Comparison of ENCODE assay signal across 9 cellular contexts in genomic region chr4:21948347-21949072, GRCh38.
A peak's percentile ranks its signal among the peaks of the same experiment; 100 is the strongest.
DNase-seq lines count a peak whose midpoint lies in the region.
"Had no signal": no experiment of that assay in that cellular context is flagged by ENCODE, and none has a peak within 500 bp of the region (broad histone marks: within the 10 kb centered on the region; RNA-seq: fewer than 3 reads in every experiment).

TSS of gene KCNIP4 (minus strand) at chr4:21948772.

- H3K4me1 ChIP-seq in iPS-15b (ENCODE audit: control insufficient read depth, insufficient read depth, low read length): no peaks in the 10 kb centered on the region
- H3K4me1 ChIP-seq in stomach smooth muscle (ENCODE audit: control insufficient read depth, insufficient read depth, low read length): peaks cover 7% of the 10 kb centered on the region

- H3K4me3 ChIP-seq in iPS-15b (ENCODE audit: low read depth, low read length) (peak within 1 kb of the TSS; percentile 87), stomach smooth muscle (ENCODE audit: low read length in 2 of 2) (peak within 1 kb of the TSS; percentile 47 to 70)

- DNase-seq in activated T-cell treated with anti-CD3 and anti-CD28 coated beads for 48 hours (ENCODE audit: low read depth) (peak; percentile 2), activated T-cell treated with anti-CD3 and anti-CD28 coated beads for 4 hours (no peak), HPDE6-E6E7 (ENCODE audit: extremely low spot score) (no peak), SIG-M5 treated with dmso at 0.1 percent for 504 hours (lab: John Stamatoyannopoulos, UW; ENCODE audit: unreplicated experiment) (no peak)
- peak; percentile 10 for DNase-seq in activated naive CD4-positive, alpha-beta T cell treated with anti-CD3 and anti-CD28 coated beads, Interleukin-2, amount 50 U/mL, for 16 hours
- no peak for DNase-seq in stimulated activated naive CD4-positive, alpha-beta T cell (lab: John Stamatoyannopoulos, UW)
- DNase-seq: DND-41 had no signal

- H3K9me3 ChIP-seq in iPS-15b (ENCODE audit: control insufficient read depth, insufficient read depth, low read length) (no peaks in the 10 kb centered on the region), stomach smooth muscle (ENCODE audit: control insufficient read depth in 2 of 2, low read length in 2 of 2) (no peaks in the 10 kb centered on the region)

- H3K36me3 ChIP-seq in iPS-15b (ENCODE audit: control insufficient read depth, insufficient read depth, low read length) (no peaks in the 10 kb centered on the region), stomach smooth muscle (ENCODE audit: control insufficient read depth in 2 of 2, insufficient read depth in 2 of 2, low read length in 2 of 2) (no peaks in the 10 kb centered on the region)

- peak within 1 kb of the TSS; percentile 41 for H3K9ac ChIP-seq in iPS-15b (ENCODE audit: low read depth, low read length)
- no peak within 1 kb of the TSS for H3K9ac ChIP-seq in stomach smooth muscle (ENCODE audit: low read length in 2 of 2)

- H3K27ac ChIP-seq in stomach smooth muscle (ENCODE audit: low read length): no peak within 1 kb of the TSS

- H3K27me3 ChIP-seq in iPS-15b (ENCODE audit: control insufficient read depth, insufficient read depth, low read length): peaks cover 45% of the 10 kb centered on the region
- H3K27me3 ChIP-seq in stomach smooth muscle (ENCODE audit: control insufficient read depth in 1 of 2, insufficient read depth in 2 of 2, low read length in 2 of 2): peaks cover 16 to 26% of the 10 kb centered on the region in 2 donors

Comparison
In these comparisons a context has a peak if more than half of its experiments do, and no peak if none do; other contexts are left out.
1. DNase-seq: peak in activated T-cell treated with anti-CD3 and anti-CD28 coated beads for 48 hours (single experiment) and activated naive CD4-positive, alpha-beta T cell treated with anti-CD3 and anti-CD28 coated beads, Interleukin-2, amount 50 U/mL, for 16 hours (single experiment); none in activated T-cell treated with anti-CD3 and anti-CD28 coated beads for 4 hours (single experiment), HPDE6-E6E7 (single experiment), stimulated activated naive CD4-positive, alpha-beta T cell (0 of 6) and SIG-M5 treated with dmso at 0.1 percent for 504 hours (single experiment).